1 cellular context compared by ENCODE assay signal in the genomic region with DNA sequence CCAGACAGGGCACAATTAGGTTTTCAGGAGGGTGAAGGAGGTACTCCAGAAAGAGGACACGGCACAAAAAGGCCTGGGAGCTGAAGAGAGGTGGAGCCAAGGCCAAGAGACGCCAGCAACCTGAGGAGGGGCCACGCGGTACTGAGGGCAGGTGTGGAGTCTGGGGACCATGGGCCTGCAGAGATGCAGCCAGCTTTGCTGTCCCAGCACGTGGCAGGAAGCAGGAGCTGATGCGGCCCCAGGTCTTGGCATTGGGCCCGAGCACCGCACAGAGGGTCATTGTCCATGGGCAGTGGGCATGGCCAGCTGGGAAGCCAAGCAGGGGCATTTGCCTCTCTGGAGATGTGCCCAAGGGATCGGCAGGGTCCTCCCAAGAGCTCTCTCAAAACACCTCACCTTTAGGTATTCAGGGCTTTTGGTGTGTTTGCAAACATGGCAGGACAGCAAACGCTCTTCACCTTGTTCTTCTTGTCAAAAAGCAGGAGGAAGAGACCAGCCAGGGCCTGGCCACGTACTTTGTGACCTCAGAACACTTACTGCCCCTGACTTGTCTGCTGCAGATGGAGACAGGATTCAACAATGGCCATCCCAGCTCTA.
TF ChIP-seq lines count a peak whose summit lies in the region.

No MANE protein-coding gene starts in this region.

TF ChIP-seq in HepG2, 621 proteins besides CTCF, POLR2A, EP300 and RAD21 (continued from another document and continues in another):
- TF ChIP-seq PRDM10 (CRISPR knock-in tag; IDR thresholded peaks at IDR 0.05; ENCODE audit: low read depth) (no peak), ZFP37 (CRISPR knock-in tag; IDR thresholded peaks at IDR 0.05; ENCODE audit: borderline replicate concordance) (no peak), POGZ (CRISPR knock-in tag; IDR thresholded peaks at IDR 0.05) (peak; percentile 31; the same call in 1 of the 2 replicates), KLF6 (CRISPR knock-in tag; IDR thresholded peaks at IDR 0.05) (no peak), MYC (CRISPR knock-in tag; IDR thresholded peaks at IDR 0.05; ENCODE audit: borderline replicate concordance) (peak; percentile 81; the same call in 1 of the 2 replicates), KDM3A (CRISPR knock-in tag; IDR thresholded peaks at IDR 0.05; ENCODE audit: low read depth) (peak; percentile 36; the same call in 1 of the 2 replicates), ZMAT3 (CRISPR knock-in tag; conservative IDR thresholded peaks at IDR 0.05) (0 out of 2 replicates have a peak, but pooled peaks have one; percentile 55), TOPORS (CRISPR knock-in tag; IDR thresholded peaks at IDR 0.05) (0 out of 2 replicates have a peak, but pooled peaks have one; percentile 68), ZNF501 (CRISPR knock-in tag; IDR thresholded peaks at IDR 0.05) (peak; percentile 74), BORCS8-MEF2B (CRISPR knock-in tag; IDR thresholded peaks at IDR 0.05) (peak; percentile 28; the same call in 1 of the 2 replicates), ZNF879 (CRISPR knock-in tag; IDR thresholded peaks at IDR 0.05) (no peak), RARA (CRISPR knock-in tag; IDR thresholded peaks at IDR 0.05) (peak; percentile 60), FOSL2 (CRISPR knock-in tag; IDR thresholded peaks at IDR 0.05) (0 out of 2 replicates have a peak, but pooled peaks have one; percentile 13), ZXDC (CRISPR knock-in tag; IDR thresholded peaks at IDR 0.05) (0 out of 2 replicates have a peak, but pooled peaks have one; percentile 18), SIX1 (CRISPR knock-in tag; IDR thresholded peaks at IDR 0.05; ENCODE audit: borderline replicate concordance) (no peak), TERF1 (CRISPR knock-in tag; IDR thresholded peaks at IDR 0.05) (0 out of 2 replicates have a peak, but pooled peaks have one; percentile 57), HIC2 (CRISPR knock-in tag; IDR thresholded peaks at IDR 0.05; ENCODE audit: low read depth) (peak; percentile 95), ELF3 (CRISPR knock-in tag; IDR thresholded peaks at IDR 0.05) (peak; percentile 70), ZNF609 (CRISPR knock-in tag; IDR thresholded peaks at IDR 0.05; ENCODE audit: borderline replicate concordance) (no peak), ZNF292 (CRISPR knock-in tag; IDR thresholded peaks at IDR 0.05; ENCODE audit: borderline replicate concordance, low read depth) (peak; percentile 61; the same call in 1 of the 2 replicates), KDM1A (CRISPR knock-in tag; IDR thresholded peaks at IDR 0.05) (peak; percentile 57; the same call in 1 of the 2 replicates), RBFOX2 (IDR thresholded peaks at IDR 0.05; ENCODE audit: low read depth, low read length) (0 out of 2 replicates have a peak, but pooled peaks have one; percentile 30), PRDM4 (CRISPR knock-in tag; IDR thresholded peaks at IDR 0.05; ENCODE audit: borderline replicate concordance) (peak; percentile 23; the same call in 1 of the 2 replicates), ATRX (CRISPR knock-in tag; IDR thresholded peaks at IDR 0.05; ENCODE audit: borderline replicate concordance) (no peak), EHMT2 (IDR thresholded peaks at IDR 0.05; ENCODE audit: borderline replicate concordance, low read depth, low read length) (no peak; the same call in 1 of the 2 replicates), ATM (IDR thresholded peaks at IDR 0.05; ENCODE audit: borderline replicate concordance) (no peak)
- TF ChIP-seq, protein P1, sequence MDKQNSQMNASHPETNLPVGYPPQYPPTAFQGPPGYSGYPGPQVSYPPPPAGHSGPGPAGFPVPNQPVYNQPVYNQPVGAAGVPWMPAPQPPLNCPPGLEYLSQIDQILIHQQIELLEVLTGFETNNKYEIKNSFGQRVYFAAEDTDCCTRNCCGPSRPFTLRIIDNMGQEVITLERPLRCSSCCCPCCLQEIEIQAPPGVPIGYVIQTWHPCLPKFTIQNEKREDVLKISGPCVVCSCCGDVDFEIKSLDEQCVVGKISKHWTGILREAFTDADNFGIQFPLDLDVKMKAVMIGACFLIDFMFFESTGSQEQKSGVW (CRISPR knock-in tag; IDR thresholded peaks at IDR 0.05; ENCODE audit: borderline replicate concordance): no peak
- TF ChIP-seq, protein P2, sequence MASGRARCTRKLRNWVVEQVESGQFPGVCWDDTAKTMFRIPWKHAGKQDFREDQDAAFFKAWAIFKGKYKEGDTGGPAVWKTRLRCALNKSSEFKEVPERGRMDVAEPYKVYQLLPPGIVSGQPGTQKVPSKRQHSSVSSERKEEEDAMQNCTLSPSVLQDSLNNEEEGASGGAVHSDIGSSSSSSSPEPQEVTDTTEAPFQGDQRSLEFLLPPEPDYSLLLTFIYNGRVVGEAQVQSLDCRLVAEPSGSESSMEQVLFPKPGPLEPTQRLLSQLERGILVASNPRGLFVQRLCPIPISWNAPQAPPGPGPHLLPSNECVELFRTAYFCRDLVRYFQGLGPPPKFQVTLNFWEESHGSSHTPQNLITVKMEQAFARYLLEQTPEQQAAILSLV (CRISPR knock-in tag; IDR thresholded peaks at IDR 0.05; ENCODE audit: borderline replicate concordance): no peak; the same call in 1 of the 2 replicates
- TF ChIP-seq, protein P3, sequence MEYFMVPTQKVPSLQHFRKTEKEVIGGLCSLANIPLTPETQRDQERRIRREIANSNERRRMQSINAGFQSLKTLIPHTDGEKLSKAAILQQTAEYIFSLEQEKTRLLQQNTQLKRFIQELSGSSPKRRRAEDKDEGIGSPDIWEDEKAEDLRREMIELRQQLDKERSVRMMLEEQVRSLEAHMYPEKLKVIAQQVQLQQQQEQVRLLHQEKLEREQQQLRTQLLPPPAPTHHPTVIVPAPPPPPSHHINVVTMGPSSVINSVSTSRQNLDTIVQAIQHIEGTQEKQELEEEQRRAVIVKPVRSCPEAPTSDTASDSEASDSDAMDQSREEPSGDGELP (IDR thresholded peaks at IDR 0.05; ENCODE audit: borderline replicate concordance, low read depth): peak; percentile 27; the same call in 1 of the 2 replicates
